1 cellular context compared by ENCODE assay signal in the genomic region with DNA sequence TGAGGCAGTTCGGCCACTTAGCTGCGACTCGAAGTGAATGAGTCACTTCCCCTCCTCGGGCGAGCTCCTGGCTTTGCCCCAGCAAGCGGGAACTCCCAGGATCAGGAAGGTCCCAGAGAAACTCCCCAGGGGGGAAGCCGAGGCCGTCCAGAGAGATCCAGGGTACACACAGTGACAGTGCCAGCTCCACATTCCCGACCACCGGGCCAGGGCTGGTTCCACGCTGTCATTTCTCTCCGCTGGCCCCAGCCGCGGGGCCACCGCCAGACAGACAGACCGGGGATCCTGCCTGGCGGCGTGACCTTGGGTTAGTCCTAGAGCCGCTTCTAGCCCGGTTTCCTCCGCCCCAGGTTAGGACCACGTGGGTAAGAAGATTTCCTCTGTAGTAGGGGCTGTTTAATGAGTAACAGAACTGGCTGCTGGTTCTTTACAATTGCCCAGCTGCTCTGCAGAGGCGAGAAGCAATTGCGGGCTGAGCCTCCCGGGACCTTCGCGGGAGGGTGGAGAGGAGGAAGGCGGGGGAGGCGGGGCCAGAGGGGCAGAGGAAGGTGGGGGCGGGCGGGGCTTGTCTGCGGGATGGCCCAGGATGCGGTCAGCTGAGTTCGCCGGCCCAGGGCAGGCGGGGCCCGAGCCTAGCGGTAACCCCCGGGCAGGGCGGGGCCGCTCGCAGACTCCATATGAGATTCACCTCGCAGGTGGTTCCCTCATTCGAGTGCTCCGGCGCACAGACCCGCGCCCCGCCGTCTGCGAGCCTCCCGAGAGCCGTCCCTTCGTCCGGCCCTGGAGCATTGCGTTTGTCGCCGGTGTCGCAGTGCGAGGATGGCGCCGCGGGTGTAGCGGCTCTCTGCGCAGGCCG.
TF ChIP-seq lines count a peak whose summit lies in the region.

A gene (plus strand): TSS at position 707 of the 856 bp plus-strand sequence. CDS start 5,519 bp downstream, outside the sequence.

TF ChIP-seq in HEK293, 187 proteins besides CTCF, POLR2A, EP300 and RAD21 (continued from another document and continues in another):
- TF ChIP-seq, protein P1, sequence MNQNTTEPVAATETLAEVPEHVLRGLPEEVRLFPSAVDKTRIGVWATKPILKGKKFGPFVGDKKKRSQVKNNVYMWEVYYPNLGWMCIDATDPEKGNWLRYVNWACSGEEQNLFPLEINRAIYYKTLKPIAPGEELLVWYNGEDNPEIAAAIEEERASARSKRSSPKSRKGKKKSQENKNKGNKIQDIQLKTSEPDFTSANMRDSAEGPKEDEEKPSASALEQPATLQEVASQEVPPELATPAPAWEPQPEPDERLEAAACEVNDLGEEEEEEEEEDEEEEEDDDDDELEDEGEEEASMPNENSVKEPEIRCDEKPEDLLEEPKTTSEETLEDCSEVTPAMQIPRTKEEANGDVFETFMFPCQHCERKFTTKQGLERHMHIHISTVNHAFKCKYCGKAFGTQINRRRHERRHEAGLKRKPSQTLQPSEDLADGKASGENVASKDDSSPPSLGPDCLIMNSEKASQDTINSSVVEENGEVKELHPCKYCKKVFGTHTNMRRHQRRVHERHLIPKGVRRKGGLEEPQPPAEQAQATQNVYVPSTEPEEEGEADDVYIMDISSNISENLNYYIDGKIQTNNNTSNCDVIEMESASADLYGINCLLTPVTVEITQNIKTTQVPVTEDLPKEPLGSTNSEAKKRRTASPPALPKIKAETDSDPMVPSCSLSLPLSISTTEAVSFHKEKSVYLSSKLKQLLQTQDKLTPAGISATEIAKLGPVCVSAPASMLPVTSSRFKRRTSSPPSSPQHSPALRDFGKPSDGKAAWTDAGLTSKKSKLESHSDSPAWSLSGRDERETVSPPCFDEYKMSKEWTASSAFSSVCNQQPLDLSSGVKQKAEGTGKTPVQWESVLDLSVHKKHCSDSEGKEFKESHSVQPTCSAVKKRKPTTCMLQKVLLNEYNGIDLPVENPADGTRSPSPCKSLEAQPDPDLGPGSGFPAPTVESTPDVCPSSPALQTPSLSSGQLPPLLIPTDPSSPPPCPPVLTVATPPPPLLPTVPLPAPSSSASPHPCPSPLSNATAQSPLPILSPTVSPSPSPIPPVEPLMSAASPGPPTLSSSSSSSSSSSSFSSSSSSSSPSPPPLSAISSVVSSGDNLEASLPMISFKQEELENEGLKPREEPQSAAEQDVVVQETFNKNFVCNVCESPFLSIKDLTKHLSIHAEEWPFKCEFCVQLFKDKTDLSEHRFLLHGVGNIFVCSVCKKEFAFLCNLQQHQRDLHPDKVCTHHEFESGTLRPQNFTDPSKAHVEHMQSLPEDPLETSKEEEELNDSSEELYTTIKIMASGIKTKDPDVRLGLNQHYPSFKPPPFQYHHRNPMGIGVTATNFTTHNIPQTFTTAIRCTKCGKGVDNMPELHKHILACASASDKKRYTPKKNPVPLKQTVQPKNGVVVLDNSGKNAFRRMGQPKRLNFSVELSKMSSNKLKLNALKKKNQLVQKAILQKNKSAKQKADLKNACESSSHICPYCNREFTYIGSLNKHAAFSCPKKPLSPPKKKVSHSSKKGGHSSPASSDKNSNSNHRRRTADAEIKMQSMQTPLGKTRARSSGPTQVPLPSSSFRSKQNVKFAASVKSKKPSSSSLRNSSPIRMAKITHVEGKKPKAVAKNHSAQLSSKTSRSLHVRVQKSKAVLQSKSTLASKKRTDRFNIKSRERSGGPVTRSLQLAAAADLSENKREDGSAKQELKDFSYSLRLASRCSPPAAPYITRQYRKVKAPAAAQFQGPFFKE (tag by site-specific recombination; IDR thresholded peaks at IDR 0.05; ENCODE audit: borderline replicate concordance) = no peak
- peak; percentile 21; the same call in 1 of the 2 replicates for TF ChIP-seq OSR2 (tag by site-specific recombination; IDR thresholded peaks at IDR 0.05)
- no peak for TF ChIP-seq ZNF549 (tag by site-specific recombination; IDR thresholded peaks at IDR 0.05)
- TF ChIP-seq ZNF677 (tag by site-specific recombination; IDR thresholded peaks at IDR 0.05) = no peak
- peak; percentile 45 for TF ChIP-seq ZIC2 (tag by site-specific recombination; IDR thresholded peaks at IDR 0.05)
- TF ChIP-seq, protein P2, sequence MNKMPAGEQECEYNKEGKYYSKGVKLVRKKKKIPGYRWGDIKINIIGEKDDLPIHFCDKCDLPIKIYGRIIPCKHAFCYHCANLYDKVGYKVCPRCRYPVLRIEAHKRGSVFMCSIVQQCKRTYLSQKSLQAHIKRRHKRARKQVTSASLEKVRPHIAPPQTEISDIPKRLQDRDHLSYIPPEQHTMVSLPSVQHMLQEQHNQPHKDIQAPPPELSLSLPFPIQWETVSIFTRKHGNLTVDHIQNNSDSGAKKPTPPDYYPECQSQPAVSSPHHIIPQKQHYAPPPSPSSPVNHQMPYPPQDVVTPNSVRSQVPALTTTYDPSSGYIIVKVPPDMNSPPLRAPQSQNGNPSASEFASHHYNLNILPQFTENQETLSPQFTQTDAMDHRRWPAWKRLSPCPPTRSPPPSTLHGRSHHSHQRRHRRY (tag by site-specific recombination; IDR thresholded peaks at IDR 0.05) = no peak
- no peak for TF ChIP-seq ZNF292 (tag by site-specific recombination; IDR thresholded peaks at IDR 0.05; ENCODE audit: borderline replicate concordance, low read depth)
- TF ChIP-seq ZNF24 (tag by site-specific recombination; IDR thresholded peaks at IDR 0.05) = no peak
- TF ChIP-seq ZNF792 (tag by site-specific recombination; IDR thresholded peaks at IDR 0.05) = no peak
- TF ChIP-seq ZNF324 (tag by site-specific recombination; IDR thresholded peaks at IDR 0.05) = no peak
- TF ChIP-seq ZNF423 (tag by site-specific recombination; IDR thresholded peaks at IDR 0.05) = no peak
- TF ChIP-seq ZNF169 (tag by site-specific recombination; IDR thresholded peaks at IDR 0.05) = no peak
- TF ChIP-seq HOXC10 (CRISPR knock-in tag; IDR thresholded peaks at IDR 0.05) = no peak
- TF ChIP-seq, protein P3, sequence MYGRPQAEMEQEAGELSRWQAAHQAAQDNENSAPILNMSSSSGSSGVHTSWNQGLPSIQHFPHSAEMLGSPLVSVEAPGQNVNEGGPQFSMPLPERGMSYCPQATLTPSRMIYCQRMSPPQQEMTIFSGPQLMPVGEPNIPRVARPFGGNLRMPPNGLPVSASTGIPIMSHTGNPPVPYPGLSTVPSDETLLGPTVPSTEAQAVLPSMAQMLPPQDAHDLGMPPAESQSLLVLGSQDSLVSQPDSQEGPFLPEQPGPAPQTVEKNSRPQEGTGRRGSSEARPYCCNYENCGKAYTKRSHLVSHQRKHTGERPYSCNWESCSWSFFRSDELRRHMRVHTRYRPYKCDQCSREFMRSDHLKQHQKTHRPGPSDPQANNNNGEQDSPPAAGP (tag by site-specific recombination; IDR thresholded peaks at IDR 0.05) = peak; percentile 23; the same call in 1 of the 2 replicates
- no peak for TF ChIP-seq ZNF214 (tag by site-specific recombination; IDR thresholded peaks at IDR 0.05; ENCODE audit: borderline replicate concordance)
- no peak for TF ChIP-seq GLI2 (tag by site-specific recombination; IDR thresholded peaks at IDR 0.05; ENCODE audit: borderline replicate concordance, low read depth)
- no peak for TF ChIP-seq ZNF426 (tag by site-specific recombination; IDR thresholded peaks at IDR 0.05)
- TF ChIP-seq ZNF473 (tag by site-specific recombination; IDR thresholded peaks at IDR 0.05) = no peak
- TF ChIP-seq ZNF555 (tag by site-specific recombination; conservative IDR thresholded peaks at IDR 0.05) = no peak
- TF ChIP-seq ZSCAN30 (tag by site-specific recombination; IDR thresholded peaks at IDR 0.05) = no peak; the same call in 1 of the 2 replicates
- TF ChIP-seq ZNF155 (tag by site-specific recombination; IDR thresholded peaks at IDR 0.05) = no peak
- TF ChIP-seq ZNF221 (tag by site-specific recombination; IDR thresholded peaks at IDR 0.05; ENCODE audit: borderline replicate concordance) = no peak
- TF ChIP-seq ZNF23 (tag by site-specific recombination; IDR thresholded peaks at IDR 0.05; ENCODE audit: borderline replicate concordance) = no peak
- no peak for TF ChIP-seq ZNF350 (tag by site-specific recombination; IDR thresholded peaks at IDR 0.05)
- no peak for TF ChIP-seq ZNF791 (tag by site-specific recombination; IDR thresholded peaks at IDR 0.05)
- no peak for TF ChIP-seq ZNF777 (tag by site-specific recombination; IDR thresholded peaks at IDR 0.05; ENCODE audit: borderline replicate concordance)
- TF ChIP-seq ZNF654 (tag by site-specific recombination; IDR thresholded peaks at IDR 0.05; ENCODE audit: low read depth) = no peak
- no peak for TF ChIP-seq ZNF830 (tag by site-specific recombination; IDR thresholded peaks at IDR 0.05; ENCODE audit: low read depth)
- no peak for TF ChIP-seq MYNN (tag by site-specific recombination; IDR thresholded peaks at IDR 0.05; ENCODE audit: borderline replicate concordance)
- TF ChIP-seq, protein P4, sequence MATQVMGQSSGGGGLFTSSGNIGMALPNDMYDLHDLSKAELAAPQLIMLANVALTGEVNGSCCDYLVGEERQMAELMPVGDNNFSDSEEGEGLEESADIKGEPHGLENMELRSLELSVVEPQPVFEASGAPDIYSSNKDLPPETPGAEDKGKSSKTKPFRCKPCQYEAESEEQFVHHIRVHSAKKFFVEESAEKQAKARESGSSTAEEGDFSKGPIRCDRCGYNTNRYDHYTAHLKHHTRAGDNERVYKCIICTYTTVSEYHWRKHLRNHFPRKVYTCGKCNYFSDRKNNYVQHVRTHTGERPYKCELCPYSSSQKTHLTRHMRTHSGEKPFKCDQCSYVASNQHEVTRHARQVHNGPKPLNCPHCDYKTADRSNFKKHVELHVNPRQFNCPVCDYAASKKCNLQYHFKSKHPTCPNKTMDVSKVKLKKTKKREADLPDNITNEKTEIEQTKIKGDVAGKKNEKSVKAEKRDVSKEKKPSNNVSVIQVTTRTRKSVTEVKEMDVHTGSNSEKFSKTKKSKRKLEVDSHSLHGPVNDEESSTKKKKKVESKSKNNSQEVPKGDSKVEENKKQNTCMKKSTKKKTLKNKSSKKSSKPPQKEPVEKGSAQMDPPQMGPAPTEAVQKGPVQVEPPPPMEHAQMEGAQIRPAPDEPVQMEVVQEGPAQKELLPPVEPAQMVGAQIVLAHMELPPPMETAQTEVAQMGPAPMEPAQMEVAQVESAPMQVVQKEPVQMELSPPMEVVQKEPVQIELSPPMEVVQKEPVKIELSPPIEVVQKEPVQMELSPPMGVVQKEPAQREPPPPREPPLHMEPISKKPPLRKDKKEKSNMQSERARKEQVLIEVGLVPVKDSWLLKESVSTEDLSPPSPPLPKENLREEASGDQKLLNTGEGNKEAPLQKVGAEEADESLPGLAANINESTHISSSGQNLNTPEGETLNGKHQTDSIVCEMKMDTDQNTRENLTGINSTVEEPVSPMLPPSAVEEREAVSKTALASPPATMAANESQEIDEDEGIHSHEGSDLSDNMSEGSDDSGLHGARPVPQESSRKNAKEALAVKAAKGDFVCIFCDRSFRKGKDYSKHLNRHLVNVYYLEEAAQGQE (tag by site-specific recombination; IDR thresholded peaks at IDR 0.05) = no peak
- TF ChIP-seq, protein P5, sequence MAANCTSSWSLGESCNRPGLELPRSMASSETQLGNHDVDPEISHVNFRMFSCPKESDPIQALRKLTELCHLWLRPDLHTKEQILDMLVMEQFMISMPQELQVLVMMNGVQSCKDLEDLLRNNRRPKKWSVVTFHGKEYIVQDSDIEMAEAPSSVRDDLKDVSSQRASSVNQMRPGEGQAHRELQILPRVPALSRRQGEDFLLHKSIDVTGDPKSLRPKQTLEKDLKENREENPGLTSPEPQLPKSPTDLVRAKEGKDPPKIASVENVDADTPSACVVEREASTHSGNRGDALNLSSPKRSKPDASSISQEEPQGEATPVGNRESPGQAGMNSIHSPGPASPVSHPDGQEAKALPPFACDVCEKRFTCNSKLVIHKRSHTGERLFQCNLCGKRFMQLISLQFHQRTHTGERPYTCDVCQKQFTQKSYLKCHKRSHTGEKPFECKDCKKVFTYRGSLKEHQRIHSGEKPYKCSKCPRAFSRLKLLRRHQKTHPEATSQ (tag by site-specific recombination; IDR thresholded peaks at IDR 0.05) = no peak
- no peak for TF ChIP-seq ZNF596 (tag by site-specific recombination; IDR thresholded peaks at IDR 0.05)
- no peak for TF ChIP-seq ZBTB8A (tag by site-specific recombination; IDR thresholded peaks at IDR 0.05)
- TF ChIP-seq ZNF558 (tag by site-specific recombination; IDR thresholded peaks at IDR 0.05) = no peak
- TF ChIP-seq, protein P6, sequence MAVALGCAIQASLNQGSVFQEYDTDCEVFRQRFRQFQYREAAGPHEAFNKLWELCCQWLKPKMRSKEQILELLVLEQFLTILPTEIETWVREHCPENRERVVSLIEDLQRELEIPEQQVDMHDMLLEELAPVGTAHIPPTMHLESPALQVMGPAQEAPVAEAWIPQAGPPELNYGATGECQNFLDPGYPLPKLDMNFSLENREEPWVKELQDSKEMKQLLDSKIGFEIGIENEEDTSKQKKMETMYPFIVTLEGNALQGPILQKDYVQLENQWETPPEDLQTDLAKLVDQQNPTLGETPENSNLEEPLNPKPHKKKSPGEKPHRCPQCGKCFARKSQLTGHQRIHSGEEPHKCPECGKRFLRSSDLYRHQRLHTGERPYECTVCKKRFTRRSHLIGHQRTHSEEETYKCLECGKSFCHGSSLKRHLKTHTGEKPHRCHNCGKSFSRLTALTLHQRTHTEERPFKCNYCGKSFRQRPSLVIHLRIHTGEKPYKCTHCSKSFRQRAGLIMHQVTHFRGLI (tag by site-specific recombination; IDR thresholded peaks at IDR 0.05) = no peak
- no peak for TF ChIP-seq ZNF10 (tag by site-specific recombination; IDR thresholded peaks at IDR 0.05)
- no peak for TF ChIP-seq ZNF132 (tag by site-specific recombination; IDR thresholded peaks at IDR 0.05; ENCODE audit: borderline replicate concordance)
- TF ChIP-seq ZNF501 (tag by site-specific recombination; IDR thresholded peaks at IDR 0.05) = no peak
- TF ChIP-seq, protein P7, sequence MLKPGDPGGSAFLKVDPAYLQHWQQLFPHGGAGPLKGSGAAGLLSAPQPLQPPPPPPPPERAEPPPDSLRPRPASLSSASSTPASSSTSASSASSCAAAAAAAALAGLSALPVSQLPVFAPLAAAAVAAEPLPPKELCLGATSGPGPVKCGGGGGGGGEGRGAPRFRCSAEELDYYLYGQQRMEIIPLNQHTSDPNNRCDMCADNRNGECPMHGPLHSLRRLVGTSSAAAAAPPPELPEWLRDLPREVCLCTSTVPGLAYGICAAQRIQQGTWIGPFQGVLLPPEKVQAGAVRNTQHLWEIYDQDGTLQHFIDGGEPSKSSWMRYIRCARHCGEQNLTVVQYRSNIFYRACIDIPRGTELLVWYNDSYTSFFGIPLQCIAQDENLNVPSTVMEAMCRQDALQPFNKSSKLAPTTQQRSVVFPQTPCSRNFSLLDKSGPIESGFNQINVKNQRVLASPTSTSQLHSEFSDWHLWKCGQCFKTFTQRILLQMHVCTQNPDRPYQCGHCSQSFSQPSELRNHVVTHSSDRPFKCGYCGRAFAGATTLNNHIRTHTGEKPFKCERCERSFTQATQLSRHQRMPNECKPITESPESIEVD (tag by site-specific recombination; IDR thresholded peaks at IDR 0.05) = no peak
- TF ChIP-seq ZNF747 (tag by site-specific recombination; IDR thresholded peaks at IDR 0.05) = no peak
- no peak for TF ChIP-seq ZNF629 (tag by site-specific recombination; IDR thresholded peaks at IDR 0.05)
- no peak for TF ChIP-seq YY1 (tag by site-specific recombination; IDR thresholded peaks at IDR 0.05)
- TF ChIP-seq, protein P8, sequence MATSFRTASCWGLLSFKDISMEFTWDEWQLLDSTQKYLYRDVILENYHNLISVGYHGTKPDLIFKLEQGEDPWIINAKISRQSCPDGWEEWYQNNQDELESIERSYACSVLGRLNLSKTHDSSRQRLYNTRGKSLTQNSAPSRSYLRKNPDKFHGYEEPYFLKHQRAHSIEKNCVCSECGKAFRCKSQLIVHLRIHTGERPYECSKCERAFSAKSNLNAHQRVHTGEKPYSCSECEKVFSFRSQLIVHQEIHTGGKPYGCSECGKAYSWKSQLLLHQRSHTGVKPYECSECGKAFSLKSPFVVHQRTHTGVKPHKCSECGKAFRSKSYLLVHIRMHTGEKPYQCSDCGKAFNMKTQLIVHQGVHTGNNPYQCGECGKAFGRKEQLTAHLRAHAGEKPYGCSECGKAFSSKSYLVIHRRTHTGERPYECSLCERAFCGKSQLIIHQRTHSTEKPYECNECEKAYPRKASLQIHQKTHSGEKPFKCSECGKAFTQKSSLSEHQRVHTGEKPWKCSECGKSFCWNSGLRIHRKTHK (tag by site-specific recombination; IDR thresholded peaks at IDR 0.05) = no peak
- no peak for TF ChIP-seq ZNF658 (tag by site-specific recombination; IDR thresholded peaks at IDR 0.05)
